Comparison of ENCODE assay signal across 1 cellular context in genomic region chr10:42871823-42872222, GRCh38.
TF ChIP-seq lines count a peak whose summit lies in the region.

No MANE protein-coding gene starts in this region.

TF ChIP-seq in SK-N-SH, 30 proteins besides CTCF, POLR2A, EP300 and RAD21 (continued from another document):
- TF ChIP-seq, protein P1, sequence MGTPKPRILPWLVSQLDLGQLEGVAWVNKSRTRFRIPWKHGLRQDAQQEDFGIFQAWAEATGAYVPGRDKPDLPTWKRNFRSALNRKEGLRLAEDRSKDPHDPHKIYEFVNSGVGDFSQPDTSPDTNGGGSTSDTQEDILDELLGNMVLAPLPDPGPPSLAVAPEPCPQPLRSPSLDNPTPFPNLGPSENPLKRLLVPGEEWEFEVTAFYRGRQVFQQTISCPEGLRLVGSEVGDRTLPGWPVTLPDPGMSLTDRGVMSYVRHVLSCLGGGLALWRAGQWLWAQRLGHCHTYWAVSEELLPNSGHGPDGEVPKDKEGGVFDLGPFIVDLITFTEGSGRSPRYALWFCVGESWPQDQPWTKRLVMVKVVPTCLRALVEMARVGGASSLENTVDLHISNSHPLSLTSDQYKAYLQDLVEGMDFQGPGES (IDR thresholded peaks at IDR 0.05; ENCODE audit: low read depth, low read length): no peak
- no peak for TF ChIP-seq FOXM1 (IDR thresholded peaks at IDR 0.05; ENCODE audit: low read depth)
